In the genomic region with DNA sequence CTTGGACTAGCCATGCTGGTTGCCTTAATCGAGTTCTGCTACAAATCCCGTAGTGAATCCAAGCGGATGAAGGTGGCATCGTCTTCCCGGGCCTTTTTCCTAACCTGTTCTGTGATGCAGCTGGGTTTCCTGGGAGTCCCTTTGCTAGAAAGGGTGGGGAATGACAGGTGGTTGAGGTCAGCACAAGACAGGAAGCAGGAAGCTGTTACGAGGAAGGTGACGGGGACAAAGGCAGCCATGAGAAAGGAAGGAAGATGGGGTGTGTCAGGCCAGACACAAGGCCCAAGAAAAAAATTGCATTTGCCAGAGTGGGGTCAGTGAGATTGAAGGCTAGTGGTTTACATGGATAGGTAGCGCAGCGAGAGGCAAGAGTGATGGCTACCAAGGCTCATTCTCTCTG, we compare ENCODE assay signal across 40 cellular contexts.
"Had no signal": no experiment of that assay in that cellular context is flagged by ENCODE, and none has a peak within 500 bp of the region (broad histone marks: within the 10 kb centered on the region; RNA-seq: fewer than 3 reads in every experiment).

No MANE protein-coding gene starts in this region.

- H3K9me3 Mint-ChIP-seq: activated naive CD4-positive, alpha-beta T cell treated with anti-CD3 and anti-CD28 coated beads for 36 hours; activated naive CD4-positive, alpha-beta T cell treated with anti-CD3 and anti-CD28 coated beads, Interleukin-2, amount 10 ng/mL, durations not matched to agents 7 days and 5 days; activated naive CD4-positive, alpha-beta T cell treated with anti-CD3 and anti-CD28 coated beads, Interleukin-2, amount 50 U/mL, for 24 hours; activated naive CD8-positive, alpha-beta T cell treated with anti-CD3 and anti-CD28 coated beads for 36 hours; activated naive CD8-positive, alpha-beta T cell treated with anti-CD3 and anti-CD28 coated beads, Interleukin-2, amount 10 ng/mL, durations not matched to agents 7 days and 5 days; activated naive CD8-positive, alpha-beta T cell treated with anti-CD3 and anti-CD28 coated beads, Interleukin-2, amount 50 U/mL, for 24 hours; activated T-cell treated with anti-CD3 and anti-CD28 coated beads, Interleukin-2, amount 50 U/mL, for 24 hours; activated T-cell treated with anti-CD3 and anti-CD28 coated beads, Interleukin-2, amount 50 U/mL, for 4 hours; activated T-helper 1 cell treated with anti-CD3 and anti-CD28 coated beads, Interleukin-12 subunit alpha, Interleukin-12 subunit beta, Interleukin-2, Interleukin-4 antibody, amounts not matched to agents 30 ng/mL and 10 ng/mL and 1 ng/mL, durations not matched to agents 14 hours and 24 hours and 36 hours; activated T-helper 17 cell treated with anti-CD3 and anti-CD28 coated beads, Interleukin-2, amount 50 U/mL, for 72 hours; activated T-helper 2 cell treated with anti-CD3 and anti-CD28 coated beads, Interferon-gamma antibody, Interleukin-2, Interleukin-4, amounts not matched to agents 10 μg/mL and 5 μg/mL and 100 μg/mL, durations not matched to agents 14 hours and 24 hours and 36 hours had no signal

- H3K4me3 ChIP-seq: adrenal gland, ascending aorta, body of pancreas, breast epithelium, cardiac muscle cell had no signal

- H3K4me1 Mint-ChIP-seq: activated naive CD4-positive, alpha-beta T cell treated with anti-CD3 and anti-CD28 coated beads, Interleukin-2, amount 10 ng/mL, durations not matched to agents 7 days and 5 days; activated naive CD4-positive, alpha-beta T cell treated with anti-CD3 and anti-CD28 coated beads, Interleukin-2, amount 50 U/mL, for 24 hours; activated naive CD8-positive, alpha-beta T cell treated with anti-CD3 and anti-CD28 coated beads for 36 hours; activated naive CD8-positive, alpha-beta T cell treated with anti-CD3 and anti-CD28 coated beads, Interleukin-2, amount 10 ng/mL, durations not matched to agents 7 days and 5 days; activated naive CD8-positive, alpha-beta T cell treated with anti-CD3 and anti-CD28 coated beads, Interleukin-2, amount 50 U/mL, for 24 hours; activated T-helper 17 cell treated with anti-CD3 and anti-CD28 coated beads, Interleukin-2, amount 50 U/mL, for 72 hours; central memory CD8-positive, alpha-beta T cell had no signal

- H3K9me3 ChIP-seq: adrenal gland, ascending aorta, body of pancreas, breast epithelium had no signal

- H3K4me1 ChIP-seq: adrenal gland, body of pancreas, breast epithelium had no signal

- FAIRE-seq: astrocyte, bronchial epithelial cell had no signal

- H3K27me3 ChIP-seq: adrenal gland, ascending aorta, body of pancreas, brain microvascular endothelial cell, breast epithelium had no signal

- H3K36me3 Mint-ChIP-seq: activated naive CD4-positive, alpha-beta T cell treated with anti-CD3 and anti-CD28 coated beads, Interleukin-2, amount 10 ng/mL, durations not matched to agents 7 days and 5 days; activated naive CD4-positive, alpha-beta T cell treated with anti-CD3 and anti-CD28 coated beads, Interleukin-2, amount 50 U/mL, for 24 hours; activated naive CD4-positive, alpha-beta T cell treated with anti-CD3 and anti-CD28 coated beads, Interleukin-2, amount 50 U/mL, for 72 hours; activated naive CD8-positive, alpha-beta T cell; activated naive CD8-positive, alpha-beta T cell treated with anti-CD3 and anti-CD28 coated beads for 36 hours; activated naive CD8-positive, alpha-beta T cell treated with anti-CD3 and anti-CD28 coated beads, Interleukin-2, amount 10 ng/mL, durations not matched to agents 7 days and 5 days had no signal

- H3K27ac Mint-ChIP-seq: activated naive CD4-positive, alpha-beta T cell treated with anti-CD3 and anti-CD28 coated beads for 36 hours; activated naive CD4-positive, alpha-beta T cell treated with anti-CD3 and anti-CD28 coated beads, Interleukin-2, amount 10 ng/mL, durations not matched to agents 7 days and 5 days; activated naive CD4-positive, alpha-beta T cell treated with anti-CD3 and anti-CD28 coated beads, Interleukin-2, amount 50 U/mL, for 24 hours; activated naive CD4-positive, alpha-beta T cell treated with anti-CD3 and anti-CD28 coated beads, Interleukin-2, amount 50 U/mL, for 72 hours; activated naive CD8-positive, alpha-beta T cell; activated naive CD8-positive, alpha-beta T cell treated with anti-CD3 and anti-CD28 coated beads for 36 hours; activated naive CD8-positive, alpha-beta T cell treated with anti-CD3 and anti-CD28 coated beads, Interleukin-2, amount 10 ng/mL, durations not matched to agents 7 days and 5 days; activated naive CD8-positive, alpha-beta T cell treated with anti-CD3 and anti-CD28 coated beads, Interleukin-2, amount 50 U/mL, for 24 hours; activated T-cell treated with anti-CD3 and anti-CD28 coated beads, Interleukin-2, amount 50 U/mL, for 24 hours; activated T-cell treated with anti-CD3 and anti-CD28 coated beads, Interleukin-2, amount 50 U/mL, for 72 hours; activated T-helper 1 cell treated with anti-CD3 and anti-CD28 coated beads, Interleukin-12 subunit alpha, Interleukin-12 subunit beta, Interleukin-2, Interleukin-4 antibody, amounts not matched to agents 30 ng/mL and 10 ng/mL and 1 ng/mL, durations not matched to agents 14 hours and 24 hours and 36 hours; activated T-helper 17 cell treated with anti-CD3 and anti-CD28 coated beads, Interleukin-2, amount 50 U/mL, for 72 hours; activated T-helper 2 cell treated with anti-CD3 and anti-CD28 coated beads, Interferon-gamma antibody, Interleukin-2, Interleukin-4, amounts not matched to agents 10 μg/mL and 5 μg/mL and 100 μg/mL, durations not matched to agents 14 hours and 24 hours and 36 hours; brain had no signal

- H3K27ac ChIP-seq: adrenal gland, ascending aorta, body of pancreas, brain microvascular endothelial cell, breast epithelium, cardiac muscle cell had no signal

- DNase-seq: activated effector memory CD4-positive, alpha-beta T cell treated with anti-CD3 and anti-CD28 coated beads, Interleukin-2, amount 50 U/mL, for 16 hours; activated effector memory CD4-positive, alpha-beta T cell treated with Interleukin-2 at 50 U/mL for 16 hours; activated gamma-delta T cell; activated gamma-delta T cell treated with Interleukin-2 at 50 U/mL for 16 hours; activated naive CD4-positive, alpha-beta T cell; activated naive CD4-positive, alpha-beta T cell treated with anti-CD3 and anti-CD28 coated beads for 36 hours; activated naive CD4-positive, alpha-beta T cell treated with anti-CD3 and anti-CD28 coated beads, Interleukin-2, amount 10 ng/mL, durations not matched to agents 7 days and 5 days; activated naive CD4-positive, alpha-beta T cell treated with anti-CD3 and anti-CD28 coated beads, Interleukin-2, amount 50 U/mL, for 16 hours; activated naive CD4-positive, alpha-beta T cell treated with Interleukin-2 at 50 U/mL for 16 hours; activated naive CD8-positive, alpha-beta T cell treated with anti-CD3 and anti-CD28 coated beads for 36 hours; activated naive CD8-positive, alpha-beta T cell treated with anti-CD3 and anti-CD28 coated beads, Interleukin-2, amount 10 ng/mL, durations not matched to agents 7 days and 5 days; activated naive CD8-positive, alpha-beta T cell treated with anti-CD3 and anti-CD28 coated beads, Interleukin-2, amount 50 U/mL, for 24 hours; activated T-cell treated with anti-CD3 and anti-CD28 coated beads, Interleukin-2, amount 50 U/mL, for 1 hour; activated T-cell treated with anti-CD3 and anti-CD28 coated beads, Interleukin-2, amount 50 U/mL, for 24 hours; activated T-cell treated with anti-CD3 and anti-CD28 coated beads, Interleukin-2, amount 50 U/mL, for 4 hours; activated T-cell treated with anti-CD3 and anti-CD28 coated beads, Interleukin-2, amount 50 U/mL, for 48 hours; activated T-cell treated with anti-CD3 and anti-CD28 coated beads, Interleukin-2, amount 50 U/mL, for 72 hours; adrenal gland; amniotic stem cell; amygdala; anterior cingulate cortex; aorta; body of pancreas; brain microvascular endothelial cell; caudate nucleus; central memory CD4-positive, alpha-beta T cell; cerebellar nuclear complex had no signal

- H3K4me3 Mint-ChIP-seq: activated naive CD4-positive, alpha-beta T cell treated with anti-CD3 and anti-CD28 coated beads for 36 hours; activated naive CD4-positive, alpha-beta T cell treated with anti-CD3 and anti-CD28 coated beads, Interleukin-2, amount 10 ng/mL, durations not matched to agents 7 days and 5 days; activated naive CD4-positive, alpha-beta T cell treated with anti-CD3 and anti-CD28 coated beads, Interleukin-2, amount 50 U/mL, for 24 hours; activated naive CD8-positive, alpha-beta T cell; activated naive CD8-positive, alpha-beta T cell treated with anti-CD3 and anti-CD28 coated beads for 36 hours; activated naive CD8-positive, alpha-beta T cell treated with anti-CD3 and anti-CD28 coated beads, Interleukin-2, amount 10 ng/mL, durations not matched to agents 7 days and 5 days; activated naive CD8-positive, alpha-beta T cell treated with anti-CD3 and anti-CD28 coated beads, Interleukin-2, amount 50 U/mL, for 24 hours; activated T-cell treated with anti-CD3 and anti-CD28 coated beads, Interleukin-2, amount 50 U/mL, for 24 hours; activated T-cell treated with anti-CD3 and anti-CD28 coated beads, Interleukin-2, amount 50 U/mL, for 4 hours; activated T-cell treated with anti-CD3 and anti-CD28 coated beads, Interleukin-2, amount 50 U/mL, for 72 hours; activated T-helper 1 cell treated with anti-CD3 and anti-CD28 coated beads, Interleukin-12 subunit alpha, Interleukin-12 subunit beta, Interleukin-2, Interleukin-4 antibody, amounts not matched to agents 30 ng/mL and 10 ng/mL and 1 ng/mL, durations not matched to agents 14 hours and 24 hours and 36 hours; activated T-helper 17 cell treated with anti-CD3 and anti-CD28 coated beads, Interleukin-2, amount 50 U/mL, for 72 hours; brain; central memory CD8-positive, alpha-beta T cell had no signal

- H3K36me3 ChIP-seq: adrenal gland, ascending aorta, brain microvascular endothelial cell, breast epithelium, cardiac muscle cell had no signal

- H3K27me3 Mint-ChIP-seq: activated naive CD4-positive, alpha-beta T cell treated with anti-CD3 and anti-CD28 coated beads, Interleukin-2, amount 10 ng/mL, durations not matched to agents 7 days and 5 days; activated naive CD8-positive, alpha-beta T cell treated with anti-CD3 and anti-CD28 coated beads, Interleukin-2, amount 10 ng/mL, durations not matched to agents 7 days and 5 days; activated naive CD8-positive, alpha-beta T cell treated with anti-CD3 and anti-CD28 coated beads, Interleukin-2, amount 50 U/mL, for 24 hours; brain had no signal
